Comparison of ENCODE assay signal across 12 cellular contexts in the genomic region with DNA sequence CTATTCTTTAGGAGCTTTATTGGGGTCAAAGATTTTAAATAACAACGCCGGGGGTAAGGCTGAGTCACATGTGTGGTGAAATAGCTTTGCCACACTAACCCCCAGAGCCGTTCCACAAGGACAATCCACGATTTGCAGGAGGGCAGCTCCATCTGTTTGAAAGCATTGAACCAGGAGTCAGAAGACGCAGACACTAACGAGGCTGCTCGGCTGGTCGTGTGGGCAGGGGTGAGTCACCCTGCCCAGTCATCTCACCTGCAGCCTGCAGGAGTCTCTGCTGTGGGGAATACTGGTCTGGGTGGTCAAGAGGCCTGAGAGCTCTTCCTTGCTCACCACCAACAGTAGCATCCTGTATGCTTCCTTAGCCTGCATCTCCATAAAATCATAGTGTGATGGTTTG.
A peak's percentile ranks its signal among the peaks of the same experiment; 100 is the strongest.
DNase-seq lines count a peak whose midpoint lies in the region; ATAC-seq and TF ChIP-seq lines count a peak whose summit lies in the region.
"Had no signal": no experiment of that assay in that cellular context is flagged by ENCODE, and none has a peak within 500 bp of the region (broad histone marks: within the 10 kb centered on the region; RNA-seq: fewer than 3 reads in every experiment).

No MANE protein-coding gene starts in this region.

- intact Hi-C loops in PC-9 (cut with micrococcal nuclease; ENCODE audit: unreplicated experiment) (no loop called here), heart left ventricle (cut with DNase I) (no loop called here)

- H4K20me1 ChIP-seq in PC-9 (ENCODE audit: insufficient read depth), result no peaks in the 10 kb centered on the region; the same call in 1 of the 2 replicates

- no peak for ATAC-seq in HG02981 (IDR thresholded peaks at IDR 0.05; ENCODE audit: unreplicated experiment)
- no peak for ATAC-seq in HG02938 (IDR thresholded peaks at IDR 0.05; ENCODE audit: unreplicated experiment)
- no peak for ATAC-seq in heart left ventricle
- ATAC-seq in HG03039 (IDR thresholded peaks at IDR 0.05; ENCODE audit: unreplicated experiment), result no peak

- H3K36me3 ChIP-seq in PC-9 (ENCODE audit: low read depth) (no peaks in the 10 kb centered on the region), heart left ventricle (no peaks in the 10 kb centered on the region)
- H3K36me3 ChIP-seq: BE2C had no signal

- POLR2A ChIA-PET in PC-9 (lab: Charles Lee; ENCODE audit: unreplicated experiment), result interaction anchor here (0.5 kb wide), 1 partner anchor 197 kb away, joined by 3 read pairs; no protein-coding TSS in a partner anchor

- H3K9me3 ChIP-seq in PC-9 (ENCODE audit: insufficient read depth, low read depth) (no peaks in the 10 kb centered on the region), heart left ventricle (no peaks in the 10 kb centered on the region)
- H3K9me3 ChIP-seq: BE2C had no signal

- no peak overlapping the region for H2AFZ ChIP-seq in PC-9

- H3K4me1 ChIP-seq in PC-9 (replicated peaks; ENCODE audit: insufficient read depth), result no peaks in the 10 kb centered on the region
- H3K4me1 ChIP-seq in heart left ventricle, result peaks cover 0 to 13% (median 0%) of the 10 kb centered on the region in 12 donors
- H3K4me1 ChIP-seq: BE2C had no signal

- H3K79me2 ChIP-seq in PC-9 (ENCODE audit: low read depth), result no peaks in the 10 kb centered on the region

- H3K9me2 ChIP-seq in PC-9 (ENCODE audit: insufficient read depth), result no peaks in the 10 kb centered on the region

- no peak for TF ChIP-seq POLR2A in heart left ventricle (IDR thresholded peaks at IDR 0.05)

- 94 to 95% (median 95%) methylated on average over 8 of the region's 8 CpGs for WGBS in heart left ventricle, 4 donors

- TF ChIP-seq CTCF in PC-9 (conservative IDR thresholded peaks at IDR 0.05) (no peak), epithelial cell of proximal tubule (conservative IDR thresholded peaks at IDR 0.05; ENCODE audit: low read depth, low read length) (peak; percentile 25), heart left ventricle (IDR thresholded peaks at IDR 0.05) (no peak)

- H3K27ac ChIP-seq in PC-9 (no peak overlapping the region), heart left ventricle (no peak overlapping the region)

- BruUV-seq in PC-9 (replicated peaks; lab: Mats Ljungman, UMichigan), result no TSS peak

- no peaks in the 10 kb centered on the region; the same call in 1 of the 2 replicates for H3F3A ChIP-seq in PC-9 (ENCODE audit: insufficient read depth, low read depth)

- H3K4me3 ChIP-seq in PC-9 (no peak overlapping the region), epithelial cell of proximal tubule (ENCODE audit: low read depth, low read length) (no peak overlapping the region), heart left ventricle (no peak overlapping the region)

- CTCF ChIA-PET in PC-9 (lab: Charles Lee), result no interaction called here

- H3K27me3 ChIP-seq in PC-9 (ENCODE audit: insufficient read depth, low read depth), result 0 out of 2 replicates have a peak, but pooled peaks cover 10% of the 10 kb centered on the region
- no peaks in the 10 kb centered on the region for H3K27me3 ChIP-seq in heart left ventricle
- H3K27me3 ChIP-seq: BE2C had no signal

- no peak overlapping the region for H3K4me2 ChIP-seq in PC-9

- peak; percentile 12 for DNase-seq in stimulated activated CD4-positive, alpha-beta T cell treated with anti-CD3 and anti-CD28 coated beads, Interleukin-4, amount 100 ng/mL, for 24 hours
- no peak for DNase-seq in stimulated activated CD4-positive, alpha-beta T cell treated with anti-CD3 and anti-CD28 coated beads, Interleukin-12 subunit alpha, Interleukin-12 subunit beta, amount 100 ng/mL, for 4 hours
- DNase-seq in PC-9 (peak; percentile 10 to 76), epithelial cell of proximal tubule (ENCODE audit: low read depth) (peak; percentile 47), heart left ventricle (no peak)
- DNase-seq: BE2C; midbrain; NCI-H187 treated with DMSO at 0.1 percent for 48 hours; stimulated activated naive CD4-positive, alpha-beta T cell treated with Interleukin-2 at 50 U/mL for 16 hours had no signal

Comparison
In these comparisons a context has a peak if more than half of its experiments do, and no peak if none do; other contexts are left out.
1. DNase-seq: peak in stimulated activated CD4-positive, alpha-beta T cell treated with anti-CD3 and anti-CD28 coated beads, Interleukin-4, amount 100 ng/mL, for 24 hours (single experiment), PC-9 (2 of 2) and epithelial cell of proximal tubule (single experiment); none in stimulated activated CD4-positive, alpha-beta T cell treated with anti-CD3 and anti-CD28 coated beads, Interleukin-12 subunit alpha, Interleukin-12 subunit beta, amount 100 ng/mL, for 4 hours (single experiment) and heart left ventricle (0 of 5).